Comparison of ENCODE assay signal across 27 cellular contexts in the genomic region with DNA sequence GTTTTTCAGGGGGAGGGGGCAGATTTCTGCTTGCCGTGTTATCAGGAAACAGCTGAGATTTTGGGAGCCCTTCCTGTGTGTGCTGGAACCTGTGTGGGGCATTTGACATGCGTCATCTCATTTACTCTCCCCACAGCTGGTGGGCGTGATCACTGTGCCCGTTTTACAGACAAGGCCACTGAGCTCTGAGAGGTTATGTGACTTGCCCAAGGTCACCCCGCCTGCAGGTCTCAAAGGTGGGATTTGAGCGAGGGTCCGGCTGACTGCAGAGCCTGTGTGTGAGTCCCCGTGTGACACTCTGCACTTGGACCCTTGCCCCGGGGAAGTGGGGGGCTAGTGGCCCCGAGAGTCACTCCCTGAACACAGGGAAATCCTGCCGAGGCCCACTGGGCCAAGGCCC.
"Had no signal": no experiment of that assay in that cellular context is flagged by ENCODE, and none has a peak within 500 bp of the region (broad histone marks: within the 10 kb centered on the region; RNA-seq: fewer than 3 reads in every experiment).

No MANE protein-coding gene starts in this region.

- H3K4me3 ChIP-seq: hepatocyte, lung, neural progenitor cell, ovary, right atrium auricular region, skin epidermis, stomach, testis, thyroid gland, upper lobe of right lung had no signal

- H3K27me3 ChIP-seq: hepatocyte, neural progenitor cell, neutrophil, ovary, right atrium auricular region, stomach, testis, thyroid gland, upper lobe of right lung had no signal

- ATAC-seq: left cardiac atrium; natural killer cell; sciatic nerve; stimulated activated naive B cell treated with anti-CD40 and anti-IgM and Interleukin-4, amounts not matched to agents 10 μg/mL and 1 μg/mL and 100 μg/mL, for 72 hours; stimulated activated naive CD8-positive, alpha-beta T cell treated with anti-CD3 and anti-CD28 coated beads, Interleukin-15, Interleukin-2, amounts not matched to agents 100 U/mL and 50 U/mL, for 24 hours; upper lobe of right lung had no signal

- H3K4me2 ChIP-seq: hepatocyte, neural progenitor cell had no signal

- H2AFZ ChIP-seq: hepatocyte, neural progenitor cell had no signal

- H3K4me1 ChIP-seq: neural progenitor cell, right atrium auricular region, testis had no signal

- FAIRE-seq: urothelium cell line had no signal

- H3K36me3 ChIP-seq: neural progenitor cell, ovary had no signal

- DNase-seq: islet precursor cell; kidney glomerular epithelial cell; left cardiac atrium; mesendoderm; naive B cell; natural killer cell; nephron progenitor cell; ovary; stimulated activated CD4-positive, alpha-beta T cell treated with anti-CD3 and anti-CD28 coated beads, Interleukin-12 subunit alpha, Interleukin-12 subunit beta, amount 100 ng/mL, for 4 hours; stimulated activated CD4-positive, alpha-beta T cell treated with anti-CD3 and anti-CD28 coated beads, Interleukin-15, amount 100 ng/mL, for 24 hours; stimulated activated CD4-positive, alpha-beta T cell treated with anti-CD3 and anti-CD28 coated beads, Interleukin-2, amount 100 ng/mL, for 24 hours; stimulated activated CD4-positive, alpha-beta T cell treated with anti-CD3 and anti-CD28 coated beads, Interleukin-4, amount 100 ng/mL, for 1 hour; stimulated activated naive B cell treated with anti-CD40 and anti-IgM and Interleukin-4, amounts not matched to agents 10 μg/mL and 1 μg/mL and 100 μg/mL, for 72 hours; stimulated activated naive CD8-positive, alpha-beta T cell treated with anti-CD3 and anti-CD28 coated beads, Interleukin-15, Interleukin-2, amounts not matched to agents 100 U/mL and 50 U/mL, for 24 hours; stomach; testis; thyroid gland; trophoblast cell; upper lobe of right lung had no signal

- H3K9ac ChIP-seq: neural progenitor cell had no signal

- H3K27ac ChIP-seq: hepatocyte, neural progenitor cell, ovary, right atrium auricular region, skin epidermis, stomach, testis, thyroid gland, upper lobe of right lung had no signal

- H3K9me3 ChIP-seq: neutrophil, ovary, right atrium auricular region, stomach, testis, thyroid gland, upper lobe of right lung had no signal
